ENCODE assay signal across 8 cellular contexts in genomic region chr15:94671845-94672524, GRCh38.
A peak's percentile ranks its signal among the peaks of the same experiment; 100 is the strongest.
DNase-seq lines count a peak whose midpoint lies in the region; TF ChIP-seq lines count a peak whose summit lies in the region.

No MANE protein-coding gene starts in this region.

- no peak overlapping the region for H3K4me3 ChIP-seq in fibroblast of villous mesenchyme (ENCODE audit: low read depth, low read length)
- H3K4me3 ChIP-seq in neuron (ENCODE audit: low read length), result peak overlapping the region; percentile 38

- BruUV-seq in MCF 10A (replicated peaks; lab: Mats Ljungman, UMichigan), result no TSS peak

- peaks cover 22% of the 10 kb centered on the region for H3K4me1 ChIP-seq in neuron (ENCODE audit: insufficient read depth, low read length)

- H2AFZ ChIP-seq in neuron (ENCODE audit: low read depth, low read length), result peak overlapping the region; percentile 79

- CTCF ChIA-PET in MCF 10A (lab: Yijun Ruan, JAX), result interaction anchor here (0.6 to 4.5 kb wide), 13 partner anchors 119 to 1911 kb away, joined by 3 to 20 read pairs (median 3); no protein-coding TSS in a partner anchor

- POLR2A ChIA-PET in MCF 10A (lab: Yijun Ruan, JAX), result interaction anchor here (0.6 to 1.4 kb wide), 3 partner anchors 119 to 1655 kb away, joined by 3 to 4 read pairs (median 3); no protein-coding TSS in a partner anchor

- H3K4me1 Mint-ChIP-seq in MCF 10A (ENCODE audit: insufficient read depth, unreplicated experiment), result peaks cover 20% of the 10 kb centered on the region

- no peaks in the 10 kb centered on the region for H3K9me3 ChIP-seq in neuron (ENCODE audit: low read length)

- no peaks in the 10 kb centered on the region for H3K27me3 Mint-ChIP-seq in MCF 10A (ENCODE audit: insufficient read depth, unreplicated experiment)

- DNase-seq in COLO829 (ENCODE audit: low spot score), result peak; percentile 70
- DNase-seq in NCI-H69 (lab: John Stamatoyannopoulos, UW), result peak; percentile 60
- peak; percentile 12 for DNase-seq in fibroblast of villous mesenchyme (ENCODE audit: low read depth)
- no peak for DNase-seq in MCF 10A (ENCODE audit: unreplicated experiment)
- no peak for DNase-seq in stimulated activated CD4-positive, alpha-beta T cell treated with anti-CD3 and anti-CD28 coated beads, Interleukin-12 subunit alpha, Interleukin-12 subunit beta, amount 100 ng/mL, for 4 hours
- DNase-seq in COLO668 (lab: John Stamatoyannopoulos, UW; ENCODE audit: unreplicated experiment), result no peak
- no peak for DNase-seq in activated CD4-positive, CD25-positive, alpha-beta regulatory T cell (lab: John Stamatoyannopoulos, UW)

- no peaks in the 10 kb centered on the region for H3K9me3 Mint-ChIP-seq in MCF 10A (ENCODE audit: unreplicated experiment)

- no peaks in the 10 kb centered on the region for H3K36me3 ChIP-seq in neuron (ENCODE audit: insufficient read depth, low read length)

- H3K4me3 Mint-ChIP-seq in MCF 10A (ENCODE audit: unreplicated experiment), result no peak overlapping the region

- H3K27ac Mint-ChIP-seq in MCF 10A (ENCODE audit: low read depth, unreplicated experiment), result no peak overlapping the region

- no peaks in the 10 kb centered on the region for H3K27me3 ChIP-seq in neuron (ENCODE audit: insufficient read depth, low read length)

- TF ChIP-seq CTCF in fibroblast of villous mesenchyme (IDR thresholded peaks at IDR 0.05; ENCODE audit: insufficient read depth, low read depth, low read length) (no peak), MCF 10A (IDR thresholded peaks at IDR 0.05; ENCODE audit: unreplicated experiment) (no peak)

- H3K36me3 Mint-ChIP-seq in MCF 10A (ENCODE audit: insufficient read depth, unreplicated experiment), result peaks cover 5% of the 10 kb centered on the region

- intact Hi-C loops in MCF 10A (cut with micrococcal nuclease), result loop anchor here (5.0 to 10.0 kb wide), 3 partner anchors 235 to 1655 kb away; no protein-coding TSS in a partner anchor

Comparison
In these comparisons a context has a peak if more than half of its experiments do, and no peak if none do; other contexts are left out.
1. DNase-seq: peak in COLO829 (single experiment), NCI-H69 (single experiment) and fibroblast of villous mesenchyme (single experiment); none in MCF 10A (single experiment), stimulated activated CD4-positive, alpha-beta T cell treated with anti-CD3 and anti-CD28 coated beads, Interleukin-12 subunit alpha, Interleukin-12 subunit beta, amount 100 ng/mL, for 4 hours (single experiment), COLO668 (single experiment) and activated CD4-positive, CD25-positive, alpha-beta regulatory T cell (0 of 4).